8 cellular contexts compared by ENCODE assay signal in the genomic region with DNA sequence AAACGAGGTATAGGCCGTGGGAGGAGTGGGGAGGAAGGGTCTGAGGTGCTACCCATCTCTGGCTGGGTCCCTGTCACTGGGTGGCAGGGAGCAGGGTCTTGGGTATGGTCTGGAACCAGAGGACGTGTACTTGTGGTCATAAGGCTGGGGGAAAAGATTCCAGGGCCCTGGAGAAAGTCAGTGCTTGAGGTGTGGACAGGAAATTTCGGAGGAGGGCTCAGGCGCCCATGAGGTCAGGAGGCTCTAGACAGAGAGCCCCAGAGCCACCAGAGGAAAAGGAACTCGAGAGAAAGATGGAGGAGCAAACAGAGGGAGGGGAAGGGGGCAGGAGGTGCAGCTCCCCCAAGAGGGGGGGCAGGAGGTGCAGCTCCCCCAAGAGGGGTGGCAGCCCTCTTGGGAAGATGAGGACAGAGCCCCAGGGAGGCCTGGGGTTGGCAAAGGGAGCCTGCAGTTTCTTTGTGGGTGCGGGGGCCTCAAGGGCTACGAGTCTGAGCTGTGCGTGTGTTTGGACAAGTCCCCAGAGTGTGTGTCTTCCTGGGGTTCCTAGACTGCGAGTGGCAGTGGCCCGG. TPM values are rescaled to one million over a fixed set of nuclear protein-coding genes. Genes with fewer than 3 reads are reported as not detected.
DNase-seq lines count a peak whose midpoint lies in the region; ATAC-seq and TF ChIP-seq lines count a peak whose summit lies in the region.

No MANE protein-coding gene starts in this region.

- peaks cover 31% of the 10 kb centered on the region for H3K4me1 Mint-ChIP-seq in brain

- no peaks in the 10 kb centered on the region for H3K27me3 ChIP-seq in BLaER1 treated with 17β-estradiol and CSF1 and Interleukin-3, amounts not matched to agents 10 nM and 100 nM
- H3K27me3 ChIP-seq in mucosa of rectum (ENCODE audit: control insufficient read depth in 2 of 2, insufficient read depth in 2 of 2, low read length in 2 of 2), result no peaks in the 10 kb centered on the region

- no peaks in the 10 kb centered on the region for H3K9me3 ChIP-seq in BLaER1 treated with 17β-estradiol and CSF1 and Interleukin-3, amounts not matched to agents 10 nM and 100 nM (replicated peaks in 1 of 11)
- H3K9me3 ChIP-seq in mucosa of rectum (ENCODE audit: control insufficient read depth in 2 of 2, low read length in 2 of 2), result no peaks in the 10 kb centered on the region

- peaks cover 26 to 46% (median 35%) of the 10 kb centered on the region in 11 experiments for H3K36me3 ChIP-seq in BLaER1 treated with 17β-estradiol and CSF1 and Interleukin-3, amounts not matched to agents 10 nM and 100 nM
- H3K36me3 ChIP-seq in mucosa of rectum (ENCODE audit: control insufficient read depth in 2 of 2, insufficient read depth in 2 of 2, low read length in 2 of 2), result peaks cover 12 to 17% of the 10 kb centered on the region in 2 donors

- H3K27ac Mint-ChIP-seq in brain, result peak overlapping the region; percentile 93 to 98 (median 96)

- H3K4me3 ChIP-seq in BLaER1 treated with 17β-estradiol and CSF1 and Interleukin-3, amounts not matched to agents 10 nM and 100 nM, result peak overlapping the region; percentile 75 to 92 (median 83)
- H3K4me3 ChIP-seq in mucosa of rectum (ENCODE audit: low read length in 2 of 2), result peak overlapping the region; percentile 78 to 80

- peak overlapping the region; percentile 83 to 97 (median 89) for H3K4me2 ChIP-seq in BLaER1 treated with 17β-estradiol and CSF1 and Interleukin-3, amounts not matched to agents 10 nM and 100 nM

- peaks cover 43 to 89% (median 77%) of the 10 kb centered on the region in 10 experiments for H3K4me1 ChIP-seq in BLaER1 treated with 17β-estradiol and CSF1 and Interleukin-3, amounts not matched to agents 10 nM and 100 nM
- H3K4me1 ChIP-seq in mucosa of rectum (ENCODE audit: control insufficient read depth in 2 of 2, insufficient read depth in 2 of 2, low read length in 2 of 2), result peaks cover 26 to 29% of the 10 kb centered on the region in 2 donors

- peaks cover 14 to 56% (median 30%) of the 10 kb centered on the region in 11 experiments; a peak in 18 of 22 replicates for H4K20me1 ChIP-seq in BLaER1 treated with 17β-estradiol and CSF1 and Interleukin-3, amounts not matched to agents 10 nM and 100 nM

- H3K9ac ChIP-seq in BLaER1 treated with 17β-estradiol and CSF1 and Interleukin-3, amounts not matched to agents 10 nM and 100 nM, result peak overlapping the region; percentile 87 to 98 (median 92)
- H3K9ac ChIP-seq in mucosa of rectum (ENCODE audit: low read depth in 1 of 2, low read length in 2 of 2), result peak overlapping the region; percentile 70 to 88

- TF ChIP-seq CTCF in brain (conservative IDR thresholded peaks at IDR 0.05), result no peak

- DNase-seq in HuH-7.5 (ENCODE audit: low spot score) (no peak), T-helper 9 cell (no peak)

- H3K9me3 Mint-ChIP-seq in brain, result peaks cover 0 to 3% (median 0%) of the 10 kb centered on the region in 5 experiments

- peak; percentile 8 for ATAC-seq in HG03095 (IDR thresholded peaks at IDR 0.05; ENCODE audit: unreplicated experiment)
- no peak for ATAC-seq in GM18873 (IDR thresholded peaks at IDR 0.05; ENCODE audit: low FRiP score, unreplicated experiment)
- ATAC-seq in HG03378 (IDR thresholded peaks at IDR 0.05; ENCODE audit: unreplicated experiment), result no peak

- peak overlapping the region; percentile 85 to 97 (median 93) for H3K27ac ChIP-seq in BLaER1 treated with 17β-estradiol and CSF1 and Interleukin-3, amounts not matched to agents 10 nM and 100 nM
- H3K27ac ChIP-seq in mucosa of rectum (ENCODE audit: low read depth in 2 of 2, low read length in 2 of 2), result peak overlapping the region; percentile 93 to 97

- H3K27me3 Mint-ChIP-seq in brain, result peaks cover 6% of the 10 kb centered on the region

- peaks cover 3% of the 10 kb centered on the region for H3K36me3 Mint-ChIP-seq in brain

- H3K4me3 Mint-ChIP-seq in brain, result peak overlapping the region; percentile 86 to 94 (median 93)

RNA-seq across cellular contexts. Expression of a gene that starts 0.7 kb away (rescaled TPM):
- 4.8 TPM for polyA plus RNA-seq in brain (ENCODE audit: insufficient read depth, low read depth, low replicate concordance)

RNA-seq across cellular contexts. Expression of a gene that starts 18.5 kb away (rescaled TPM):
- 12.2 TPM for polyA plus RNA-seq in brain (ENCODE audit: insufficient read depth, low read depth, low replicate concordance)

RNA-seq across cellular contexts. Expression of a gene that starts 27.7 kb away (rescaled TPM):
- 1.8 TPM for polyA plus RNA-seq in brain (ENCODE audit: insufficient read depth, low read depth, low replicate concordance)

RNA-seq across cellular contexts. Expression of a gene that starts 47.1 kb away (rescaled TPM):
- 12.9 TPM for polyA plus RNA-seq in brain (ENCODE audit: insufficient read depth, low read depth, low replicate concordance)

RNA-seq across cellular contexts. Expression of a gene that starts 47.2 kb away (rescaled TPM):
- 53.6 TPM for polyA plus RNA-seq in brain (ENCODE audit: insufficient read depth, low read depth, low replicate concordance)
